In the genomic region with DNA sequence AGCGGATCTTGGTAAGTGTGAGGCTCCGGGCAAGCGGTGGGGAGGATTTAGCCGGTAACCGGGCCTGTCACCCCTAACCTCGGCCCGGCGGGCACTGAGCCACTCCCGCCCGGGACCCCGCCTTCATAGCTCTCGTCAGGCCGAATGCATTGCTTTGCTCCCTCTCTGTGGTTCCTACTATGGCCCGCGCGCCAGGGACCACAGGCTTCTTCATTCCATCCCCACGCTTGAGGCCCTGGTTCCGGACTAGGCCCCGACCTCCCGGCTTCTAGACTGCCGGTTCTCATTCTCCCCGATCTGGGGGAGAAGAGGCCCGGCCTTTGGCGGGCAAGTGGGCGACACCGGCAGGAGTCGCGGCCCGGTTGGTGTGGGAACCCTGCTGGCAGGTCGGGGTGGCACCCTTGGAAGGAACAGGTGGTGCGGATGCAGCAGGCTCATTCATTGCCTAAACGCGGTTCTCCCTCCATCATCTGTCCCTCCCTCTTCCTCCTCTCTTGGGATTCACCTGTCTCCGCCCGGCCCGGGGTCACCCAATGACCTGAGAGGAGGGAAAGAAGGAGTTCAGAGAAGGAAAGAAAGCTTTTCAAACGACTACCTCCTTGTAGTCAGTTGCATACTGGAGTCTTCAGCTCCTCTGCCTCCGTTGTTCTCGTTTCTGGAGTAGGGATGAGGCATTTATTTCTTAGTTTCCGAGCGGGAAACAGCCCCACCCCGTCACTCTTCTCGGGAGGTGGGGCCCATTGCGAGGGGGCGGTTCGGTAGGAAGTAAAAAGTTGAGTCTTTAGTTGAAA, we compare ENCODE assay signal across 8 cellular contexts. TPM values are rescaled to one million over a fixed set of nuclear protein-coding genes. Genes with fewer than 3 reads are reported as not detected.
DNase-seq lines count a peak whose midpoint lies in the region; ATAC-seq lines count a peak whose summit lies in the region.

A gene (minus strand): TSS at position 657 of the 791 bp plus-strand sequence. CDS start 6,679 bp downstream, outside the sequence.

- POLR2A ChIA-PET in activated CD8-positive, alpha-beta T cell treated with anti-CD3 and anti-CD28 coated beads, Interleukin-2, amount 10 ng/mL, durations not matched to agents 7 days and 5 days (lab: Charles Lee): interaction anchor here (0.7 to 4.1 kb wide), 18 partner anchors 9 to 255 kb away, joined by 3 to 28 read pairs (median 4); a partner anchor contains a TSS

- DNase-seq in AG08395 (ENCODE audit: low spot score) (peak; percentile 44), NCI-H526 treated with DMSO at 0.1 percent for 48 hours (lab: John Stamatoyannopoulos, UW) (peak; percentile 61)
- DNase-seq in activated CD8-positive, alpha-beta T cell treated with anti-CD3 and anti-CD28 coated beads, Interleukin-2, amount 10 ng/mL, durations not matched to agents 7 days and 5 days: peak; percentile 73
- DNase-seq in effector memory CD8-positive, alpha-beta T cell: peak; percentile 58 to 64 (median 60)
- peak; percentile 78 for DNase-seq in stimulated activated CD8-positive, alpha-beta memory T cell treated with anti-CD3 and anti-CD28 coated beads, Interleukin-4, amount 100 ng/mL, for 48 hours

- H3K27ac Mint-ChIP-seq in activated CD8-positive, alpha-beta T cell treated with anti-CD3 and anti-CD28 coated beads, Interleukin-2, amount 10 ng/mL, durations not matched to agents 7 days and 5 days: peak within 1 kb of the TSS; percentile 100
- peak within 1 kb of the TSS; percentile 96 to 97 for H3K27ac Mint-ChIP-seq in effector memory CD8-positive, alpha-beta T cell

- H3K4me3 Mint-ChIP-seq in activated CD8-positive, alpha-beta T cell treated with anti-CD3 and anti-CD28 coated beads, Interleukin-2, amount 10 ng/mL, durations not matched to agents 7 days and 5 days: peak within 1 kb of the TSS; percentile 99
- H3K4me3 Mint-ChIP-seq in effector memory CD8-positive, alpha-beta T cell: peak within 1 kb of the TSS; percentile 96

- peaks cover 43% of the 10 kb centered on the region for H3K36me3 Mint-ChIP-seq in activated CD8-positive, alpha-beta T cell treated with anti-CD3 and anti-CD28 coated beads, Interleukin-2, amount 10 ng/mL, durations not matched to agents 7 days and 5 days (ENCODE audit: low read depth)
- H3K36me3 Mint-ChIP-seq in effector memory CD8-positive, alpha-beta T cell (ENCODE audit: insufficient read depth): peaks cover 36% of the 10 kb centered on the region

- WGBS in mesodermal cell (ENCODE audit: insufficient coverage in 2 of 2), 2 experiments: 0% methylated on average over 24 to 30 of the region's 46 CpGs

- peaks cover 55% of the 10 kb centered on the region for H3K4me1 Mint-ChIP-seq in activated CD8-positive, alpha-beta T cell treated with anti-CD3 and anti-CD28 coated beads, Interleukin-2, amount 10 ng/mL, durations not matched to agents 7 days and 5 days (ENCODE audit: low read depth)
- H3K4me1 Mint-ChIP-seq in effector memory CD8-positive, alpha-beta T cell (ENCODE audit: low read depth in 2 of 2): peaks cover 37 to 45% of the 10 kb centered on the region in 2 donors

- peaks cover 11% of the 10 kb centered on the region for H3K4me1 ChIP-seq in mesodermal cell (ENCODE audit: control insufficient read depth, insufficient read depth, low read length, poor library complexity, severe bottlenecking)

- CTCF ChIA-PET in activated CD8-positive, alpha-beta T cell treated with anti-CD3 and anti-CD28 coated beads, Interleukin-2, amount 10 ng/mL, durations not matched to agents 7 days and 5 days (lab: Charles Lee): interaction anchor here (1.0 to 3.3 kb wide), 7 partner anchors 10 to 273 kb away, joined by 3 to 16 read pairs (median 10); no protein-coding TSS in a partner anchor

- H3K27ac ChIP-seq in mesodermal cell (ENCODE audit: low read depth, low read length, severe bottlenecking): peak within 1 kb of the TSS; percentile 93

- peaks cover 28% of the 10 kb centered on the region for H3K36me3 ChIP-seq in mesodermal cell (ENCODE audit: control insufficient read depth, insufficient read depth, low read length)

- peak within 1 kb of the TSS; percentile 95 for H3K4me3 ChIP-seq in mesodermal cell (ENCODE audit: extremely low read depth, insufficient read depth, low read length, poor library complexity, severe bottlenecking)

- no peaks in the 10 kb centered on the region for H3K9me3 Mint-ChIP-seq in activated CD8-positive, alpha-beta T cell treated with anti-CD3 and anti-CD28 coated beads, Interleukin-2, amount 10 ng/mL, durations not matched to agents 7 days and 5 days (ENCODE audit: insufficient read depth)
- H3K9me3 Mint-ChIP-seq in effector memory CD8-positive, alpha-beta T cell: no peaks in the 10 kb centered on the region

- H3K27me3 Mint-ChIP-seq in activated CD8-positive, alpha-beta T cell treated with anti-CD3 and anti-CD28 coated beads, Interleukin-2, amount 10 ng/mL, durations not matched to agents 7 days and 5 days (ENCODE audit: low read depth): no peaks in the 10 kb centered on the region
- H3K27me3 Mint-ChIP-seq in effector memory CD8-positive, alpha-beta T cell: no peaks in the 10 kb centered on the region

- ATAC-seq in GM18867 (IDR thresholded peaks at IDR 0.05; ENCODE audit: unreplicated experiment) (peak; percentile 42), HG03108 (IDR thresholded peaks at IDR 0.05; ENCODE audit: unreplicated experiment) (peak; percentile 39)
- ATAC-seq in activated CD8-positive, alpha-beta T cell treated with anti-CD3 and anti-CD28 coated beads, Interleukin-2, amount 10 ng/mL, durations not matched to agents 7 days and 5 days: peak; percentile 54
- ATAC-seq in effector memory CD8-positive, alpha-beta T cell (replicated peaks): peak; percentile 54

- peaks cover 5% of the 10 kb centered on the region for H3K9me3 ChIP-seq in mesodermal cell (ENCODE audit: control insufficient read depth, low read length)

RNA-seq across cellular contexts. Expression of the gene that starts here (rescaled TPM):
- 10 to 100 TPM; 48.0 to 49.7 TPM for total RNA-seq in activated CD8-positive, alpha-beta T cell treated with anti-CD3 and anti-CD28 coated beads, Interleukin-2, amount 10 ng/mL, durations not matched to agents 7 days and 5 days
- 66.6 TPM for polyA plus RNA-seq in mesodermal cell (2013, experiment 1 of 2)
- 67.8 TPM for polyA plus RNA-seq in mesodermal cell (2013, experiment 2 of 2)

Comparison
In these comparisons a context has a peak if more than half of its experiments do, and no peak if none do; other contexts are left out.
1. Peak in every context shown above with its lines: DNase-seq, ATAC-seq, H3K4me3 ChIP-seq and H3K27ac ChIP-seq.